In genomic region chr17:17786998-17787397, GRCh38 we compare ENCODE assay signal across 19 cellular contexts.
"Had no signal": no experiment of that assay in that cellular context is flagged by ENCODE, and none has a peak within 500 bp of the region (broad histone marks: within the 10 kb centered on the region; RNA-seq: fewer than 3 reads in every experiment).

No MANE protein-coding gene starts in this region.

- H3K27ac ChIP-seq: coronary artery, suprapubic skin, vagina had no signal

- H3K4me3 ChIP-seq: coronary artery, heart right ventricle, prostate gland, right atrium auricular region, suprapubic skin, vagina had no signal

- H3K27me3 Mint-ChIP-seq: activated naive CD4-positive, alpha-beta T cell treated with anti-CD3 and anti-CD28 coated beads, Interleukin-2, amount 50 U/mL, for 24 hours; naive thymus-derived CD8-positive, alpha-beta T cell; stimulated activated naive CD8-positive, alpha-beta T cell treated with anti-CD3 and anti-CD28 coated beads, Interleukin-15, amount 100 ng/mL, for 72 hours had no signal

- H3K36me3 ChIP-seq: heart right ventricle, prostate gland, right atrium auricular region, suprapubic skin, vagina had no signal

- H3K27ac Mint-ChIP-seq: activated CD4-positive, alpha-beta memory T cell treated with anti-CD3 and anti-CD28 coated beads, Interleukin-2, amount 10 ng/mL, durations not matched to agents 7 days and 5 days; activated CD4-positive, alpha-beta T cell treated with anti-CD3 and anti-CD28 coated beads, Interleukin-2, amount 10 ng/mL, durations not matched to agents 24 days and 14 days; activated naive CD4-positive, alpha-beta T cell treated with anti-CD3 and anti-CD28 coated beads, Interleukin-2, amount 50 U/mL, for 24 hours had no signal

- ATAC-seq: activated CD4-positive, CD25-positive, alpha-beta regulatory T cell treated with anti-CD3 and anti-CD28 coated beads, Interleukin-2, amount 50 U/mL, for 24 hours; heart right ventricle; left colon; naive thymus-derived CD8-positive, alpha-beta T cell; stimulated activated naive CD8-positive, alpha-beta T cell treated with anti-CD3 and anti-CD28 coated beads, Interleukin-15, amount 100 ng/mL, for 72 hours had no signal

- H3K9me3 Mint-ChIP-seq: activated CD4-positive, alpha-beta memory T cell treated with anti-CD3 and anti-CD28 coated beads, Interleukin-2, amount 10 ng/mL, durations not matched to agents 7 days and 5 days; activated CD4-positive, alpha-beta T cell treated with anti-CD3 and anti-CD28 coated beads, Interleukin-2, amount 10 ng/mL, durations not matched to agents 24 days and 14 days; activated naive CD4-positive, alpha-beta T cell treated with anti-CD3 and anti-CD28 coated beads, Interleukin-2, amount 50 U/mL, for 24 hours; naive thymus-derived CD8-positive, alpha-beta T cell; stimulated activated naive CD8-positive, alpha-beta T cell treated with anti-CD3 and anti-CD28 coated beads, Interleukin-15, amount 100 ng/mL, for 72 hours had no signal

- H3K36me3 Mint-ChIP-seq: activated naive CD4-positive, alpha-beta T cell treated with anti-CD3 and anti-CD28 coated beads, Interleukin-2, amount 50 U/mL, for 24 hours; naive thymus-derived CD8-positive, alpha-beta T cell had no signal

- H3K9me3 ChIP-seq: heart right ventricle, prostate gland, right atrium auricular region, suprapubic skin, vagina had no signal

- DNase-seq: activated CD4-positive, alpha-beta memory T cell treated with anti-CD3 and anti-CD28 coated beads, Interleukin-2, amount 10 ng/mL, durations not matched to agents 7 days and 5 days; activated CD4-positive, alpha-beta T cell treated with anti-CD3 and anti-CD28 coated beads, Interleukin-2, amount 10 ng/mL, durations not matched to agents 24 days and 14 days; activated gamma-delta T cell treated with Interleukin-2 at 50 U/mL for 16 hours; aorta; central memory CD4-positive, alpha-beta T cell; heart right ventricle; left colon; mesenchymal stem cell; naive thymus-derived CD8-positive, alpha-beta T cell; stimulated activated CD4-positive, alpha-beta T cell treated with anti-CD3 and anti-CD28 coated beads, Interleukin-12 subunit alpha, Interleukin-12 subunit beta, amount 100 ng/mL, for 4 hours; stimulated activated CD4-positive, alpha-beta T cell treated with anti-CD3 and anti-CD28 coated beads, Interleukin-4, amount 100 ng/mL, for 4 hours; stimulated activated naive CD8-positive, alpha-beta T cell treated with anti-CD3 and anti-CD28 coated beads, Interleukin-15, amount 100 ng/mL, for 72 hours had no signal

- H3K4me3 Mint-ChIP-seq: activated CD4-positive, alpha-beta memory T cell treated with anti-CD3 and anti-CD28 coated beads, Interleukin-2, amount 10 ng/mL, durations not matched to agents 7 days and 5 days; activated CD4-positive, alpha-beta T cell treated with anti-CD3 and anti-CD28 coated beads, Interleukin-2, amount 10 ng/mL, durations not matched to agents 24 days and 14 days; activated naive CD4-positive, alpha-beta T cell treated with anti-CD3 and anti-CD28 coated beads, Interleukin-2, amount 50 U/mL, for 24 hours; stimulated activated naive CD8-positive, alpha-beta T cell treated with anti-CD3 and anti-CD28 coated beads, Interleukin-15, amount 100 ng/mL, for 72 hours had no signal

- H3K27me3 ChIP-seq: right atrium auricular region, suprapubic skin, vagina had no signal
